Comparison of ENCODE assay signal across 8 cellular contexts in genomic region chr4:16083217-16084191, GRCh38. TPM values are rescaled to one million over a fixed set of nuclear protein-coding genes. Genes with fewer than 3 reads are reported as not detected.
A peak's percentile ranks its signal among the peaks of the same experiment; 100 is the strongest.
DNase-seq lines count a peak whose midpoint lies in the region; ATAC-seq and TF ChIP-seq lines count a peak whose summit lies in the region.

A gene with protein sequence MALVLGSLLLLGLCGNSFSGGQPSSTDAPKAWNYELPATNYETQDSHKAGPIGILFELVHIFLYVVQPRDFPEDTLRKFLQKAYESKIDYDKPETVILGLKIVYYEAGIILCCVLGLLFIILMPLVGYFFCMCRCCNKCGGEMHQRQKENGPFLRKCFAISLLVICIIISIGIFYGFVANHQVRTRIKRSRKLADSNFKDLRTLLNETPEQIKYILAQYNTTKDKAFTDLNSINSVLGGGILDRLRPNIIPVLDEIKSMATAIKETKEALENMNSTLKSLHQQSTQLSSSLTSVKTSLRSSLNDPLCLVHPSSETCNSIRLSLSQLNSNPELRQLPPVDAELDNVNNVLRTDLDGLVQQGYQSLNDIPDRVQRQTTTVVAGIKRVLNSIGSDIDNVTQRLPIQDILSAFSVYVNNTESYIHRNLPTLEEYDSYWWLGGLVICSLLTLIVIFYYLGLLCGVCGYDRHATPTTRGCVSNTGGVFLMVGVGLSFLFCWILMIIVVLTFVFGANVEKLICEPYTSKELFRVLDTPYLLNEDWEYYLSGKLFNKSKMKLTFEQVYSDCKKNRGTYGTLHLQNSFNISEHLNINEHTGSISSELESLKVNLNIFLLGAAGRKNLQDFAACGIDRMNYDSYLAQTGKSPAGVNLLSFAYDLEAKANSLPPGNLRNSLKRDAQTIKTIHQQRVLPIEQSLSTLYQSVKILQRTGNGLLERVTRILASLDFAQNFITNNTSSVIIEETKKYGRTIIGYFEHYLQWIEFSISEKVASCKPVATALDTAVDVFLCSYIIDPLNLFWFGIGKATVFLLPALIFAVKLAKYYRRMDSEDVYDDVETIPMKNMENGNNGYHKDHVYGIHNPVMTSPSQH (minus strand): TSS chr4:16084023. CDS start chr4:16075906, 8,117 bp downstream.

- H3K27me3 Mint-ChIP-seq in nephron progenitor cell (ENCODE audit: low read depth, poor library complexity): peaks cover 75% of the 10 kb centered on the region

- no peak for TF ChIP-seq EP300 in esophagus muscularis mucosa (IDR thresholded peaks at IDR 0.05)

- H3K36me3 Mint-ChIP-seq in nephron progenitor cell (ENCODE audit: low read depth): no peaks in the 10 kb centered on the region

- H3K36me3 ChIP-seq in GM06990 (ENCODE audit: control insufficient read depth, insufficient read depth, low read length) (no peaks in the 10 kb centered on the region), esophagus muscularis mucosa (no peaks in the 10 kb centered on the region)

- H3K9me3 Mint-ChIP-seq in nephron progenitor cell: peaks cover 8% of the 10 kb centered on the region

- H3K27me3 ChIP-seq in GM06990 (replicated peaks; ENCODE audit: control insufficient read depth, insufficient read depth, low read length): peaks cover 1% of the 10 kb centered on the region
- peaks cover 0 to 79% (median 24%) of the 10 kb centered on the region in 4 donors for H3K27me3 ChIP-seq in esophagus muscularis mucosa

- H3K27ac ChIP-seq in esophagus muscularis mucosa (replicated peaks in 1 of 4): peak within 1 kb of the TSS in 1 of 4 donors; percentile 38

- 7% methylated on average over 24 of the region's 83 CpGs for WGBS in esophagus muscularis mucosa

- intact Hi-C loops in esophagus muscularis mucosa (cut with DNase I): no loop called here

- H3K4me1 Mint-ChIP-seq in nephron progenitor cell: peaks cover 23% of the 10 kb centered on the region

- no peak for TF ChIP-seq POLR2A in esophagus muscularis mucosa (IDR thresholded peaks at IDR 0.05; ENCODE audit: low read depth)

- H3K4me3 ChIP-seq in GM06990 (replicated peaks; ENCODE audit: low read depth, low read length): peak within 1 kb of the TSS; percentile 14; the same call in 1 of the 2 replicates
- H3K4me3 ChIP-seq in esophagus muscularis mucosa: peak within 1 kb of the TSS; percentile 51 to 60 (median 54)

- DNase-seq in GM06990 (ENCODE audit: extremely low read depth, insufficient read length) (no peak), NCI-H82 (lab: John Stamatoyannopoulos, UW) (peak; percentile 83), esophagus muscularis mucosa (ENCODE audit: extremely low spot score) (peak; percentile 87), nephron progenitor cell (peak; percentile 77), RPMI8226 (no peak)

- peaks cover 15 to 25% (median 22%) of the 10 kb centered on the region in 4 donors for H3K4me1 ChIP-seq in esophagus muscularis mucosa

- ATAC-seq in HG03460 (IDR thresholded peaks at IDR 0.05; ENCODE audit: unreplicated experiment) (no peak), HG02678 (IDR thresholded peaks at IDR 0.05; ENCODE audit: unreplicated experiment) (no peak), GM18909 (IDR thresholded peaks at IDR 0.05; ENCODE audit: poor library complexity, unreplicated experiment) (no peak)

- H3K27ac Mint-ChIP-seq in nephron progenitor cell: no peak within 1 kb of the TSS

- TF ChIP-seq CTCF in GM06990 (IDR thresholded peaks at IDR 0.05; ENCODE audit: insufficient read depth, low read length, poor library complexity, severe bottlenecking) (no peak), esophagus muscularis mucosa (IDR thresholded peaks at IDR 0.05) (no peak), nephron progenitor cell (IDR thresholded peaks at IDR 0.05) (no peak)

- H3K4me3 Mint-ChIP-seq in nephron progenitor cell: peak within 1 kb of the TSS; percentile 89

- H3K9me3 ChIP-seq in esophagus muscularis mucosa: peaks cover 0 to 10% (median 5%) of the 10 kb centered on the region in 4 donors

RNA-seq across cellular contexts. Expression of the gene that starts here (rescaled TPM):
- total RNA-seq in esophagus muscularis mucosa: 1 to 10 TPM; 3.3 to 4.6 (median 4.0) TPM

Comparison
In these comparisons a context has a peak if more than half of its experiments do, and no peak if none do; other contexts are left out.
1. DNase-seq: peak in NCI-H82 (single experiment), esophagus muscularis mucosa (single experiment) and nephron progenitor cell (single experiment); none in GM06990 (single experiment) and RPMI8226 (single experiment).